In the genomic region with DNA sequence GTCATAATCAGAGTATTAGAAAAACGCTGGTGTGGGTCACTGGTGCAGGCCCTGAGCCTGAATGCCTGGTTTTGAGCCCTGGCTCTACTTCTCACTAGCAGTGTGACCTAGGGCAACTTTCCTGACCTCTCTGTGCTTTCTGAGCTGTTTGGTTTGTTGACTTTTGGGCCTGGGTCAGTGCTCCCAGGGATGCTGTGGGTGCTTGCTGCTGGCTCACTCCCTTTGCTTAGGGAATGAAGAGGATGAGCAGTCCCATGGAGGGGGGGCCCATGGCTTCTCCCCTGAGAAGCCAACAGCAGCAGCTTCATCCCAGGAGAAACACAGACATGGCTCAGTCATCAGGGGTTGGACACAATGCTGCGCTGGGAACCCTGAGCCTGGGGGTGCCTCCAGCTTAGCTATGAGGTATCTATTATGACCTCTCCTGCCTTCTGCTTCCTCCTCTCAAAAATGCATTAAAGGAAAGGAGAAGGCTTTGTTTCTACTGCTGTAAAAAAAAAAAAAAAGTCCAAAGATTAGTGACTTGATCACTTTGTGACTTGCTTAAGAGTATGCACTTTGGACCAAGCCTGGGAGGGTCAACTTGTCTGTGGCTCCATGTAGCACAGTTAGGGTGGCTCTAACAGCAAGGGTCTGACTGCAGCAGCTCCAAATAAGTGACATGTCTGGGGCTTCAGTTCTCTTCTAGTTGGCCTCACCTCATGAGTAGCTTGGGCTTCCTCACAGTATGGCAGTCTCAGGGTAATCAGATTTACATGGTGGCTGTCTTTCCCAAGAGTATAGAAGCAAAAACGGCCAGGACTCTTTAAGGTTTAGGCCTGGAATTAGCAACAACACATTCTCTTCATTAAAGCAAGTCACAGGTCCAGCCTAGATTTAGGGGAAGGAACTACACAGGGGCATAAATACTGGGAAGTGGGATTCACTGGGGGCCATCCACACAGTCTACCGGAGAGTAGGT, we compare ENCODE assay signal across 35 cellular contexts. TPM values are rescaled to one million over a fixed set of nuclear protein-coding genes. Genes with fewer than 3 reads are reported as not detected.
"Had no signal": no experiment of that assay in that cellular context is flagged by ENCODE, and none has a peak within 500 bp of the region (broad histone marks: within the 10 kb centered on the region; RNA-seq: fewer than 3 reads in every experiment).

No MANE protein-coding gene starts in this region.

- H3K27ac Mint-ChIP-seq: activated B cell treated with CpG ODN at 0.5 μM for 24 hours; activated CD4-positive, alpha-beta memory T cell treated with anti-CD3 and anti-CD28 coated beads for 36 hours; activated CD4-positive, alpha-beta T cell treated with anti-CD3 and anti-CD28 coated beads for 36 hours; activated CD4-positive, alpha-beta T cell treated with anti-CD3 and anti-CD28 coated beads, Interleukin-2, amount 10 ng/mL, durations not matched to agents 24 days and 14 days; activated CD8-positive, alpha-beta memory T cell treated with anti-CD3 and anti-CD28 coated beads, Interleukin-2, amount 10 ng/mL, durations not matched to agents 7 days and 5 days; activated CD8-positive, alpha-beta T cell treated with anti-CD3 and anti-CD28 coated beads, Interleukin-2, amount 10 ng/mL, durations not matched to agents 7 days and 5 days; activated naive CD4-positive, alpha-beta T cell treated with anti-CD3 and anti-CD28 coated beads for 36 hours; activated naive CD4-positive, alpha-beta T cell treated with anti-CD3 and anti-CD28 coated beads, Interleukin-2, amount 50 U/mL, for 24 hours; activated naive CD8-positive, alpha-beta T cell treated with anti-CD3 and anti-CD28 coated beads for 36 hours; activated naive CD8-positive, alpha-beta T cell treated with anti-CD3 and anti-CD28 coated beads, Interleukin-2, amount 50 U/mL, for 24 hours; activated T-helper 1 cell treated with anti-CD3 and anti-CD28 coated beads, Interleukin-12 subunit alpha, Interleukin-12 subunit beta, Interleukin-2, Interleukin-4 antibody, amounts not matched to agents 30 ng/mL and 10 ng/mL and 1 ng/mL, durations not matched to agents 14 hours and 24 hours and 36 hours; activated T-helper 2 cell treated with anti-CD3 and anti-CD28 coated beads, Interferon-gamma antibody, Interleukin-2, Interleukin-4, amounts not matched to agents 10 μg/mL and 5 μg/mL and 100 μg/mL, durations not matched to agents 14 hours and 24 hours and 36 hours; effector memory CD8-positive, alpha-beta T cell; T-helper 17 cell; T-helper 2 cell treated with Interferon-gamma antibody and Interleukin-4, amounts not matched to agents 5 μg/mL and 100 μg/mL, for 36 hours had no signal

- DNase-seq: activated B cell treated with CpG ODN at 0.5 μM for 24 hours; activated CD4-positive, alpha-beta memory T cell treated with anti-CD3 and anti-CD28 coated beads for 36 hours; activated CD4-positive, alpha-beta T cell treated with anti-CD3 and anti-CD28 coated beads for 36 hours; activated CD4-positive, alpha-beta T cell treated with anti-CD3 and anti-CD28 coated beads, Interleukin-2, amount 10 ng/mL, durations not matched to agents 24 days and 14 days; activated CD4-positive, CD25-positive, alpha-beta regulatory T cell treated with anti-CD3 and anti-CD28 coated beads, Interleukin-2, amount 50 U/mL, for 72 hours; activated CD8-positive, alpha-beta memory T cell treated with anti-CD3 and anti-CD28 coated beads, Interleukin-2, amount 10 ng/mL, durations not matched to agents 7 days and 5 days; activated CD8-positive, alpha-beta memory T cell treated with anti-CD3 and anti-CD28 coated beads, Interleukin-2, amount 50 U/mL, for 4 hours; activated CD8-positive, alpha-beta T cell treated with anti-CD3 and anti-CD28 coated beads, Interleukin-2, amount 10 ng/mL, durations not matched to agents 7 days and 5 days; activated effector memory CD4-positive, alpha-beta T cell treated with anti-CD3 and anti-CD28 coated beads, Interleukin-2, amount 50 U/mL, for 16 hours; activated naive CD4-positive, alpha-beta T cell treated with anti-CD3 and anti-CD28 coated beads for 36 hours; activated naive CD8-positive, alpha-beta T cell treated with anti-CD3 and anti-CD28 coated beads for 36 hours; activated naive CD8-positive, alpha-beta T cell treated with anti-CD3 and anti-CD28 coated beads, Interleukin-2, amount 50 U/mL, for 24 hours; activated T-cell treated with anti-CD3 and anti-CD28 coated beads, Interleukin-2, amount 50 U/mL, for 1 hour; activated T-cell treated with anti-CD3 and anti-CD28 coated beads, Interleukin-2, amount 50 U/mL, for 48 hours; adrenal gland; aorta; body of pancreas; cortex of kidney; dermis blood vessel endothelial cell; effector CD4-positive, alpha-beta T cell; effector memory CD8-positive, alpha-beta T cell; erythroblast; foreskin keratinocyte; gastrocnemius medialis; glutamatergic neuron; T-helper 1 cell; T-helper 17 cell; T1000; WERI-Rb-1 had no signal

- H3K27me3 ChIP-seq: adrenal gland, body of pancreas, esophagus muscularis mucosa, foreskin keratinocyte, gastrocnemius medialis had no signal

- H3K4me3 ChIP-seq: adrenal gland, body of pancreas, esophagus muscularis mucosa, gastrocnemius medialis had no signal

- H3K4me3 Mint-ChIP-seq: activated B cell treated with CpG ODN at 0.5 μM for 24 hours; activated CD4-positive, alpha-beta memory T cell treated with anti-CD3 and anti-CD28 coated beads for 36 hours; activated CD4-positive, alpha-beta T cell treated with anti-CD3 and anti-CD28 coated beads for 36 hours; activated CD4-positive, alpha-beta T cell treated with anti-CD3 and anti-CD28 coated beads, Interleukin-2, amount 10 ng/mL, durations not matched to agents 24 days and 14 days; activated CD8-positive, alpha-beta memory T cell treated with anti-CD3 and anti-CD28 coated beads, Interleukin-2, amount 10 ng/mL, durations not matched to agents 7 days and 5 days; activated CD8-positive, alpha-beta T cell treated with anti-CD3 and anti-CD28 coated beads, Interleukin-2, amount 10 ng/mL, durations not matched to agents 7 days and 5 days; activated naive CD4-positive, alpha-beta T cell treated with anti-CD3 and anti-CD28 coated beads for 36 hours; activated naive CD4-positive, alpha-beta T cell treated with anti-CD3 and anti-CD28 coated beads, Interleukin-2, amount 50 U/mL, for 24 hours; activated naive CD8-positive, alpha-beta T cell treated with anti-CD3 and anti-CD28 coated beads for 36 hours; activated naive CD8-positive, alpha-beta T cell treated with anti-CD3 and anti-CD28 coated beads, Interleukin-2, amount 50 U/mL, for 24 hours; activated T-helper 1 cell treated with anti-CD3 and anti-CD28 coated beads, Interleukin-12 subunit alpha, Interleukin-12 subunit beta, Interleukin-2, Interleukin-4 antibody, amounts not matched to agents 30 ng/mL and 10 ng/mL and 1 ng/mL, durations not matched to agents 14 hours and 24 hours and 36 hours; effector memory CD8-positive, alpha-beta T cell; T-helper 17 cell; T-helper 2 cell treated with Interferon-gamma antibody and Interleukin-4, amounts not matched to agents 5 μg/mL and 100 μg/mL, for 36 hours had no signal

- H3K9me3 ChIP-seq: adrenal gland, body of pancreas, gastrocnemius medialis had no signal

- H3K4me1 ChIP-seq: adrenal gland, body of pancreas, foreskin keratinocyte, gastrocnemius medialis had no signal

- H3K27ac ChIP-seq: adrenal gland, body of pancreas, esophagus muscularis mucosa, foreskin keratinocyte, gastrocnemius medialis, WERI-Rb-1 had no signal

- H3K36me3 ChIP-seq: adrenal gland, gastrocnemius medialis had no signal

- FAIRE-seq: colon had no signal

- H3K9me3 Mint-ChIP-seq: activated CD4-positive, alpha-beta T cell treated with anti-CD3 and anti-CD28 coated beads, Interleukin-2, amount 10 ng/mL, durations not matched to agents 24 days and 14 days; activated naive CD4-positive, alpha-beta T cell treated with anti-CD3 and anti-CD28 coated beads, Interleukin-2, amount 50 U/mL, for 24 hours; activated T-helper 1 cell treated with anti-CD3 and anti-CD28 coated beads, Interleukin-12 subunit alpha, Interleukin-12 subunit beta, Interleukin-2, Interleukin-4 antibody, amounts not matched to agents 30 ng/mL and 10 ng/mL and 1 ng/mL, durations not matched to agents 14 hours and 24 hours and 36 hours; activated T-helper 2 cell treated with anti-CD3 and anti-CD28 coated beads, Interferon-gamma antibody, Interleukin-2, Interleukin-4, amounts not matched to agents 10 μg/mL and 5 μg/mL and 100 μg/mL, durations not matched to agents 14 hours and 24 hours and 36 hours had no signal

- H3K4me1 Mint-ChIP-seq: activated CD4-positive, alpha-beta T cell treated with anti-CD3 and anti-CD28 coated beads, Interleukin-2, amount 10 ng/mL, durations not matched to agents 24 days and 14 days; activated CD8-positive, alpha-beta memory T cell treated with anti-CD3 and anti-CD28 coated beads, Interleukin-2, amount 10 ng/mL, durations not matched to agents 7 days and 5 days had no signal

- ATAC-seq: activated CD4-positive, alpha-beta T cell treated with anti-CD3 and anti-CD28 coated beads for 36 hours; activated CD8-positive, alpha-beta memory T cell treated with anti-CD3 and anti-CD28 coated beads, Interleukin-2, amount 10 ng/mL, durations not matched to agents 7 days and 5 days; activated CD8-positive, alpha-beta T cell treated with anti-CD3 and anti-CD28 coated beads, Interleukin-2, amount 10 ng/mL, durations not matched to agents 7 days and 5 days; activated naive CD8-positive, alpha-beta T cell treated with anti-CD3 and anti-CD28 coated beads, Interleukin-2, amount 50 U/mL, for 24 hours; body of pancreas; effector memory CD8-positive, alpha-beta T cell; foreskin keratinocyte; gastrocnemius medialis; T-helper 17 cell had no signal

- H3K27me3 Mint-ChIP-seq: activated CD4-positive, alpha-beta memory T cell treated with anti-CD3 and anti-CD28 coated beads for 36 hours; activated CD4-positive, alpha-beta T cell treated with anti-CD3 and anti-CD28 coated beads for 36 hours; activated CD4-positive, alpha-beta T cell treated with anti-CD3 and anti-CD28 coated beads, Interleukin-2, amount 10 ng/mL, durations not matched to agents 24 days and 14 days; activated CD8-positive, alpha-beta memory T cell treated with anti-CD3 and anti-CD28 coated beads, Interleukin-2, amount 10 ng/mL, durations not matched to agents 7 days and 5 days; activated naive CD4-positive, alpha-beta T cell treated with anti-CD3 and anti-CD28 coated beads, Interleukin-2, amount 50 U/mL, for 24 hours; activated naive CD8-positive, alpha-beta T cell treated with anti-CD3 and anti-CD28 coated beads for 36 hours; activated naive CD8-positive, alpha-beta T cell treated with anti-CD3 and anti-CD28 coated beads, Interleukin-2, amount 50 U/mL, for 24 hours; effector memory CD8-positive, alpha-beta T cell; T-helper 17 cell had no signal

RNA-seq across cellular contexts. Expression of gene NKD1, which starts 13.0 kb away (rescaled TPM):
- total RNA-seq: dermis blood vessel endothelial cell had no signal
